Comparison of ENCODE assay signal across 10 cellular contexts in the genomic region with DNA sequence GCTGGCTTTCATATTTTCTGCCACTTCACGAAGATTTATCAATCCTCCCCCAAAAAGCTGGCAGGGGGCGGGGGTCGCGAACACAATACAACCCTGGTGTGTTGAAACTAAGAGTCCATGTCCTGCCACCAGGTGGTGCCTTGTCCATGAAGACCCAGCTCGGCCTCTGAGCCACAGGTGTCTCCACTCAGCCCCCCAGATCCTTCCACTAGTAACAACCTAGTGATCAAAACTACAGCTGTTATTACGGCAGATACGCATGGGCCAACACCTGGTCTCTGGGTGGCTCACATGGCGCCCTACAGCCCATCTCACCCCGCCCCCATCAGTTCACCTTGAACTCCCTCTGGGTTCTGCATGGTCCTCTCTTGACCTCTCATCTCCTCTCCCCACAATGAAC. TPM values are rescaled to one million over a fixed set of nuclear protein-coding genes. Genes with fewer than 3 reads are reported as not detected.
DNase-seq lines count a peak whose midpoint lies in the region; ATAC-seq and TF ChIP-seq lines count a peak whose summit lies in the region.
"Had no signal": no experiment of that assay in that cellular context is flagged by ENCODE, and none has a peak within 500 bp of the region (broad histone marks: within the 10 kb centered on the region; RNA-seq: fewer than 3 reads in every experiment).

No MANE protein-coding gene starts in this region.

- CTCF ChIA-PET in CD4-positive, alpha-beta memory T cell (lab: Charles Lee; ENCODE audit: partially characterized antibody) = interaction anchor here (0.6 to 6.1 kb wide), 35 partner anchors 8 to 369 kb away, joined by 3 to 70 read pairs (median 4); partner anchors contain the start of genes CARHSP1 and HAPSTR1

- peaks cover 74% of the 10 kb centered on the region for H3K4me1 ChIP-seq in CD4-positive, alpha-beta memory T cell (ENCODE audit: insufficient read depth, low read length)

- peak overlapping the region in 4 of 8 donors; percentile 4 to 62 (median 48) for H3K4me3 Mint-ChIP-seq in CD4-positive, alpha-beta memory T cell

- H3K4me1 Mint-ChIP-seq in CD4-positive, alpha-beta memory T cell = peaks cover 69 to 89% (median 78%) of the 10 kb centered on the region in 4 donors

- intact Hi-C loops in CD4-positive, alpha-beta memory T cell (cut with micrococcal nuclease) = loop anchor here (1.0 to 10.0 kb wide), 4 partner anchors 26 to 199 kb away; no protein-coding TSS in a partner anchor

- no peak for TF ChIP-seq POLR2A in erythroblast (IDR thresholded peaks at IDR 0.05; ENCODE audit: low read length)

- DNase-seq in CD4-positive, alpha-beta memory T cell = peak in 1 of 5 donors; percentile 14
- DNase-seq in erythroblast (lab: John Stamatoyannopoulos, UW) (peak; percentile 29 to 49), NCI-H748 treated with DMSO at 0.1 percent for 48 hours (lab: John Stamatoyannopoulos, UW) (no peak), HCEC 1CT (no peak)
- no peak for DNase-seq in stimulated activated CD4-positive, alpha-beta T cell treated with anti-CD3 and anti-CD28 coated beads, Interleukin-12 subunit alpha, Interleukin-12 subunit beta, amount 100 ng/mL, for 4 hours
- DNase-seq in stimulated activated CD4-positive, alpha-beta T cell treated with anti-CD3 and anti-CD28 coated beads, Interleukin-4, amount 100 ng/mL, for 24 hours = no peak
- DNase-seq: heart left ventricle had no signal

- H3K27me3 Mint-ChIP-seq in CD4-positive, alpha-beta memory T cell = no peaks in the 10 kb centered on the region

- no peaks in the 10 kb centered on the region for H3K27me3 ChIP-seq in CD4-positive, alpha-beta memory T cell (ENCODE audit: insufficient read depth, low read length)
- H3K27me3 ChIP-seq: heart left ventricle had no signal

- no peaks in the 10 kb centered on the region for H3K9me3 ChIP-seq in CD4-positive, alpha-beta memory T cell (ENCODE audit: control insufficient read depth in 1 of 2, low read length in 2 of 2)
- H3K9me3 ChIP-seq: heart left ventricle had no signal

- peak; percentile 31 for ATAC-seq in GM19035 (IDR thresholded peaks at IDR 0.05; ENCODE audit: unreplicated experiment)
- ATAC-seq in HG03469 (IDR thresholded peaks at IDR 0.05; ENCODE audit: unreplicated experiment) = peak; percentile 5

- no peaks in the 10 kb centered on the region for H3K36me3 ChIP-seq in CD4-positive, alpha-beta memory T cell (ENCODE audit: insufficient read depth, low read length)
- H3K36me3 ChIP-seq: heart left ventricle had no signal

- H3K36me3 Mint-ChIP-seq in CD4-positive, alpha-beta memory T cell = peaks cover 0 to 2% of the 10 kb centered on the region in 2 donors

- no peak overlapping the region for H3K27ac ChIP-seq in CD4-positive, alpha-beta memory T cell (ENCODE audit: low read depth, low read length)
- H3K27ac ChIP-seq: heart left ventricle had no signal

- POLR2A ChIA-PET in CD4-positive, alpha-beta memory T cell (lab: Charles Lee; ENCODE audit: partially characterized antibody) = interaction anchor here (0.9 to 1.5 kb wide), 2 partner anchors 13 to 28 kb away, joined by 5 to 11 read pairs; partner anchors contain the start of gene USP7

- H3K9me3 Mint-ChIP-seq in CD4-positive, alpha-beta memory T cell = no peaks in the 10 kb centered on the region

- peak overlapping the region in 5 of 7 donors; percentile 8 to 52 (median 33) for H3K27ac Mint-ChIP-seq in CD4-positive, alpha-beta memory T cell

- H3K4me3 ChIP-seq in CD4-positive, alpha-beta memory T cell (ENCODE audit: low read length in 2 of 2) = no peak overlapping the region
- H3K4me3 ChIP-seq: heart left ventricle had no signal

RNA-seq across cellular contexts. Expression of gene USP7, which starts 27.7 kb away (rescaled TPM):
- 100 to 1,000 TPM; 194 to 206 TPM for total RNA-seq in CD4-positive, alpha-beta memory T cell
- 10 to 100 TPM in 1 of 2 donors, 1 to 10 TPM in 1; 4.8 to 17.8 TPM for polyA plus RNA-seq in CD4-positive, alpha-beta memory T cell

RNA-seq across cellular contexts. Expression of gene LITAFD, which starts 53.8 kb away (rescaled TPM):
- not detected for total RNA-seq in CD4-positive, alpha-beta memory T cell
- not detected for polyA plus RNA-seq in CD4-positive, alpha-beta memory T cell
- total RNA-seq: heart left ventricle; T-helper 2 cell treated with Interferon-gamma antibody and Interleukin-4, amounts not matched to agents 100 ng/mL and 5 ng/mL, for 36 hours had no signal
- polyA plus RNA-seq: heart left ventricle had no signal

Comparison
In these comparisons a context has a peak if more than half of its experiments do, and no peak if none do; other contexts are left out.
1. DNase-seq: peak in erythroblast (2 of 2); none in NCI-H748 treated with DMSO at 0.1 percent for 48 hours (single experiment), stimulated activated CD4-positive, alpha-beta T cell treated with anti-CD3 and anti-CD28 coated beads, Interleukin-12 subunit alpha, Interleukin-12 subunit beta, amount 100 ng/mL, for 4 hours (single experiment), stimulated activated CD4-positive, alpha-beta T cell treated with anti-CD3 and anti-CD28 coated beads, Interleukin-4, amount 100 ng/mL, for 24 hours (single experiment) and HCEC 1CT (single experiment).